16 cellular contexts compared by ENCODE assay signal in genomic region chr2:181153886-181154285, GRCh38.
"Had no signal": no experiment of that assay in that cellular context is flagged by ENCODE, and none has a peak within 500 bp of the region (broad histone marks: within the 10 kb centered on the region; RNA-seq: fewer than 3 reads in every experiment).

No MANE protein-coding gene starts in this region.

- H3K36me3 Mint-ChIP-seq: memory B cell had no signal

- DNase-seq: activated CD4-positive, alpha-beta T cell treated with anti-CD3 and anti-CD28 coated beads for 1 hour; activated CD4-positive, alpha-beta T cell treated with anti-CD3 and anti-CD28 coated beads, Interleukin-2, amount 50 U/mL, for 48 hours; activated naive CD4-positive, alpha-beta T cell treated with anti-CD3 and anti-CD28 coated beads for 36 hours; amygdala; foreskin fibroblast; left lung; ovary; sigmoid colon; stimulated activated CD4-positive, alpha-beta T cell treated with anti-CD3 and anti-CD28 coated beads, Interleukin-2, amount 100 ng/mL, for 24 hours; stimulated activated naive CD8-positive, alpha-beta T cell treated with anti-CD3 and anti-CD28 coated beads, Interleukin-15, Interleukin-2, amounts not matched to agents 100 U/mL and 50 U/mL, for 24 hours; T1000; upper lobe of left lung had no signal

- H3K9me3 ChIP-seq: ovary, suprapubic skin, upper lobe of left lung had no signal

- H3K4me3 Mint-ChIP-seq: activated naive CD4-positive, alpha-beta T cell treated with anti-CD3 and anti-CD28 coated beads for 36 hours; memory B cell; neural crest cell had no signal

- ATAC-seq: esophagus mucosa; left lung; stimulated activated naive CD8-positive, alpha-beta T cell treated with anti-CD3 and anti-CD28 coated beads, Interleukin-15, Interleukin-2, amounts not matched to agents 100 U/mL and 50 U/mL, for 24 hours had no signal

- H3K27ac Mint-ChIP-seq: activated naive CD4-positive, alpha-beta T cell treated with anti-CD3 and anti-CD28 coated beads for 36 hours; memory B cell had no signal

- H3K4me3 ChIP-seq: left lung, ovary, sigmoid colon, suprapubic skin, upper lobe of left lung had no signal

- H3K4me1 ChIP-seq: left lung, suprapubic skin, upper lobe of left lung had no signal

- H3K27me3 ChIP-seq: left lung, ovary, sigmoid colon, suprapubic skin, upper lobe of left lung had no signal

- H3K36me3 ChIP-seq: left lung, ovary, sigmoid colon, suprapubic skin, upper lobe of left lung had no signal

- H3K27ac ChIP-seq: left lung, ovary, sigmoid colon, suprapubic skin, upper lobe of left lung had no signal
